Comparison of ENCODE assay signal across 7 cellular contexts in genomic region chr14:32711103-32711680, GRCh38.
A peak's percentile ranks its signal among the peaks of the same experiment; 100 is the strongest.
DNase-seq lines count a peak whose midpoint lies in the region; ATAC-seq and TF ChIP-seq lines count a peak whose summit lies in the region.

No MANE protein-coding gene starts in this region.

- DNase-seq in GM06990 (ENCODE audit: extremely low read depth, insufficient read length) (no peak), NCI-H226 (peak; percentile 2), body of pancreas (peak; percentile 22 to 51 (median 37)), kidney epithelial cell (ENCODE audit: low read depth) (no peak), vagina (ENCODE audit: extremely low spot score in 2 of 2) (no peak), GF-D8 (lab: John Stamatoyannopoulos, UW) (no peak)

- H3K9me3 ChIP-seq in body of pancreas, result no peaks in the 10 kb centered on the region
- no peaks in the 10 kb centered on the region for H3K9me3 ChIP-seq in vagina

- H3K27me3 ChIP-seq in GM06990 (replicated peaks; ENCODE audit: control insufficient read depth, insufficient read depth, low read length) (no peaks in the 10 kb centered on the region), body of pancreas (no peaks in the 10 kb centered on the region), kidney epithelial cell (ENCODE audit: control insufficient read depth, insufficient read depth, low read length) (no peaks in the 10 kb centered on the region), vagina (no peaks in the 10 kb centered on the region)

- H3K36me3 ChIP-seq in GM06990 (ENCODE audit: control insufficient read depth, insufficient read depth, low read length) (no peaks in the 10 kb centered on the region), body of pancreas (replicated peaks in 1 of 2; ENCODE audit: insufficient read depth in 1 of 2, low read depth in 2 of 2) (no peaks in the 10 kb centered on the region), kidney epithelial cell (ENCODE audit: control insufficient read depth, insufficient read depth, low read length) (no peaks in the 10 kb centered on the region), vagina (no peaks in the 10 kb centered on the region)

- ATAC-seq in HG02798 (IDR thresholded peaks at IDR 0.05; ENCODE audit: poor library complexity, unreplicated experiment), result peak; percentile 59
- no peak for ATAC-seq in body of pancreas

- WGBS in body of pancreas, 2 donors, result 27 to 29% methylated on average over 3 of the region's 3 CpGs

- no peak overlapping the region for H3K27ac ChIP-seq in body of pancreas
- H3K27ac ChIP-seq in vagina, result no peak overlapping the region

- no peaks in the 10 kb centered on the region for H3K4me1 ChIP-seq in body of pancreas
- no peaks in the 10 kb centered on the region for H3K4me1 ChIP-seq in vagina

- TF ChIP-seq CTCF in GM06990 (IDR thresholded peaks at IDR 0.05; ENCODE audit: insufficient read depth, low read length, poor library complexity, severe bottlenecking) (peak; percentile 47), body of pancreas (IDR thresholded peaks at IDR 0.05) (peak; percentile 5 to 66 (median 55)), kidney epithelial cell (IDR thresholded peaks at IDR 0.05; ENCODE audit: insufficient read depth, low read length, poor library complexity, severe bottlenecking) (peak; percentile 58), vagina (IDR thresholded peaks at IDR 0.05) (peak in 2 of 3 experiments; percentile 31 to 35)

- TF ChIP-seq POLR2A in body of pancreas (IDR thresholded peaks at IDR 0.05) (no peak), vagina (IDR thresholded peaks at IDR 0.05) (no peak)

- intact Hi-C loops in body of pancreas (cut with DNase I), result no loop called here
- intact Hi-C loops in vagina (cut with DNase I), result no loop called here

- no peak overlapping the region for H3K4me3 ChIP-seq in GM06990 (replicated peaks; ENCODE audit: low read depth, low read length)
- H3K4me3 ChIP-seq in body of pancreas, result no peak overlapping the region
- H3K4me3 ChIP-seq in kidney epithelial cell (ENCODE audit: low read depth, low read length), result no peak overlapping the region
- H3K4me3 ChIP-seq in vagina, result no peak overlapping the region

Comparison
In these comparisons a context has a peak if more than half of its experiments do, and no peak if none do; other contexts are left out.
1. DNase-seq: peak in NCI-H226 (single experiment) and body of pancreas (4 of 4); none in GM06990 (single experiment), kidney epithelial cell (single experiment), vagina (0 of 2) and GF-D8 (single experiment).
2. Peak in every context shown above with its lines, with median percentiles within 50 percentile points of each other: CTCF ChIP-seq.